14 cellular contexts compared by ENCODE assay signal in the genomic region with DNA sequence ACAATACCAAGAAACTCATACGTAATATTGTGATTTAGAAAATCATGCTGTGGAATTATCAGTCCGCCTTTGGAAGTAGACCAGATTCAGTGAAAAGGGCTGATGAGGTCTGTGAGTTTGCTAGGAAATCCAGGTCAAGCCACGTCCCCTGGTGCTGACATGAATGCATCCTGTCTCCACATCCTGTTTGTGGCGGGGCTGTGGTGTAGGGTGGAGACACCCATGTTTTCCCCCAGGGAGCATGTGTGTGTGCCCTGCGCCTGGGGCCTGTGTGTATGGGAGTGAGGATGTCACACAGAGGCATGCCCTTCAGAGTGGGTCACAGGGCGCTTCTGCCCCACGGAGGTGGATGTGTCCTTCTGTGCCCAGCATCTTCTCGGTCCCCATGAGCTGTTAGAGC.
A peak's percentile ranks its signal among the peaks of the same experiment; 100 is the strongest.
DNase-seq lines count a peak whose midpoint lies in the region; ATAC-seq and TF ChIP-seq lines count a peak whose summit lies in the region.
"Had no signal": no experiment of that assay in that cellular context is flagged by ENCODE, and none has a peak within 500 bp of the region (broad histone marks: within the 10 kb centered on the region; RNA-seq: fewer than 3 reads in every experiment).

No MANE protein-coding gene starts in this region.

- H3K27ac ChIP-seq in BLaER1 treated with 17β-estradiol and CSF1 and Interleukin-3, amounts not matched to agents 10 nM and 100 nM, result no peak overlapping the region
- no peak overlapping the region for H3K27ac ChIP-seq in effector memory CD4-positive, alpha-beta T cell (ENCODE audit: insufficient read depth, low read length, poor library complexity, severe bottlenecking)

- H3K27me3 ChIP-seq in BLaER1 treated with 17β-estradiol and CSF1 and Interleukin-3, amounts not matched to agents 10 nM and 100 nM, result peaks cover 0 to 53% (median 23%) of the 10 kb centered on the region in 11 experiments; a peak in 13 of 22 replicates
- no peaks in the 10 kb centered on the region for H3K27me3 ChIP-seq in Loucy (ENCODE audit: insufficient read depth, low read length, poor library complexity, severe bottlenecking)
- no peaks in the 10 kb centered on the region for H3K27me3 ChIP-seq in effector memory CD4-positive, alpha-beta T cell (replicated peaks; ENCODE audit: control insufficient read depth, insufficient read depth, low read length, poor library complexity, severe bottlenecking)
- H3K27me3 ChIP-seq: SJCRH30 had no signal

- no peaks in the 10 kb centered on the region for H3F3A ChIP-seq in Loucy (ENCODE audit: low read depth)

- no peaks in the 10 kb centered on the region for H3K9me3 ChIP-seq in BLaER1 treated with 17β-estradiol and CSF1 and Interleukin-3, amounts not matched to agents 10 nM and 100 nM (replicated peaks in 1 of 11)
- no peaks in the 10 kb centered on the region for H3K9me3 ChIP-seq in Loucy (ENCODE audit: insufficient read depth, low read depth, low read length)
- H3K9me3 ChIP-seq in effector memory CD4-positive, alpha-beta T cell (ENCODE audit: control insufficient read depth, low read length), result no peaks in the 10 kb centered on the region
- H3K9me3 ChIP-seq: SJCRH30 had no signal

- peak overlapping the region; percentile 58 to 75 (median 68) for H3K4me2 ChIP-seq in BLaER1 treated with 17β-estradiol and CSF1 and Interleukin-3, amounts not matched to agents 10 nM and 100 nM
- peak overlapping the region; percentile 30 for H3K4me2 ChIP-seq in Loucy (ENCODE audit: low read depth, low read length, poor library complexity, severe bottlenecking)

- no peaks in the 10 kb centered on the region for H3K79me2 ChIP-seq in Loucy (ENCODE audit: insufficient read depth, low read length)

- no peak overlapping the region for H3K9ac ChIP-seq in BLaER1 treated with 17β-estradiol and CSF1 and Interleukin-3, amounts not matched to agents 10 nM and 100 nM
- no peak overlapping the region for H3K9ac ChIP-seq in Loucy (ENCODE audit: low read depth, low read length, poor library complexity, severe bottlenecking)

- no peak overlapping the region for H3K4me3 ChIP-seq in BLaER1 treated with 17β-estradiol and CSF1 and Interleukin-3, amounts not matched to agents 10 nM and 100 nM
- no peak overlapping the region for H3K4me3 ChIP-seq in Loucy (ENCODE audit: low read length, poor library complexity, severe bottlenecking)
- H3K4me3 ChIP-seq in effector memory CD4-positive, alpha-beta T cell (ENCODE audit: insufficient read depth, low read depth, low read length, poor library complexity, severe bottlenecking), result no peak overlapping the region
- H3K4me3 ChIP-seq: lung, SJCRH30 had no signal

- no peak for TF ChIP-seq CTCF in Loucy (conservative IDR thresholded peaks at IDR 0.05; ENCODE audit: low read length)

- H3K36me3 ChIP-seq in BLaER1 treated with 17β-estradiol and CSF1 and Interleukin-3, amounts not matched to agents 10 nM and 100 nM, result peaks cover 0 to 9% (median 0%) of the 10 kb centered on the region in 11 experiments; a peak in 2 of 22 replicates
- no peaks in the 10 kb centered on the region for H3K36me3 ChIP-seq in Loucy (ENCODE audit: insufficient read depth, low read length)
- no peaks in the 10 kb centered on the region for H3K36me3 ChIP-seq in effector memory CD4-positive, alpha-beta T cell (ENCODE audit: control insufficient read depth, insufficient read depth, low read length)
- H3K36me3 ChIP-seq: SJCRH30 had no signal

- ATAC-seq in GM18907 (IDR thresholded peaks at IDR 0.05; ENCODE audit: unreplicated experiment) (peak; percentile 93), HG02970 (IDR thresholded peaks at IDR 0.05; ENCODE audit: low FRiP score, unreplicated experiment) (no peak)

- peaks cover 17 to 71% (median 22%) of the 10 kb centered on the region in 10 experiments for H3K4me1 ChIP-seq in BLaER1 treated with 17β-estradiol and CSF1 and Interleukin-3, amounts not matched to agents 10 nM and 100 nM
- peaks cover 21% of the 10 kb centered on the region for H3K4me1 ChIP-seq in Loucy (ENCODE audit: insufficient read depth, low read length, poor library complexity, severe bottlenecking)
- H3K4me1 ChIP-seq in effector memory CD4-positive, alpha-beta T cell (ENCODE audit: control insufficient read depth, insufficient read depth, low read length, poor library complexity, severe bottlenecking), result peaks cover 4% of the 10 kb centered on the region

- peak; percentile 16 to 40 (median 27) for DNase-seq in effector memory CD4-positive, alpha-beta T cell
- DNase-seq in NCI-H2029 treated with DMSO at 0.1 percent for 48 hours (lab: John Stamatoyannopoulos, UW) (no peak), CD1c-positive myeloid dendritic cell (ENCODE audit: extremely low spot score) (no peak), SK-N-DZ (ENCODE audit: low spot score) (no peak)
- DNase-seq: caudate nucleus, foreskin fibroblast, NCI-H2171 treated with DMSO at 0.1 percent for 48 hours, retina, SJCRH30 had no signal

- H3K9me2 ChIP-seq in Loucy (replicated peaks; ENCODE audit: low read depth, low read length), result no peaks in the 10 kb centered on the region

- H4K20me1 ChIP-seq in BLaER1 treated with 17β-estradiol and CSF1 and Interleukin-3, amounts not matched to agents 10 nM and 100 nM, result peaks cover 0 to 11% (median 0%) of the 10 kb centered on the region in 11 experiments; a peak in 9 of 22 replicates
- H4K20me1 ChIP-seq in Loucy (ENCODE audit: insufficient read depth, low read length, poor library complexity, severe bottlenecking), result no peaks in the 10 kb centered on the region

- no peak overlapping the region for H2AFZ ChIP-seq in Loucy (ENCODE audit: low read length)

Comparison
In these comparisons a context has a peak if more than half of its experiments do, and no peak if none do; other contexts are left out.
1. DNase-seq: peak in effector memory CD4-positive, alpha-beta T cell (3 of 3); none in NCI-H2029 treated with DMSO at 0.1 percent for 48 hours (single experiment), CD1c-positive myeloid dendritic cell (single experiment) and SK-N-DZ (single experiment).